ENCODE assay signal across 9 cellular contexts in genomic region chr7:151741585-151741984, GRCh38.
"Had no signal": no experiment of that assay in that cellular context is flagged by ENCODE, and none has a peak within 500 bp of the region (broad histone marks: within the 10 kb centered on the region; RNA-seq: fewer than 3 reads in every experiment).

No MANE protein-coding gene starts in this region.

- H3K4me2 ChIP-seq: KMS-11 had no signal

- ATAC-seq: HepG2, K562 had no signal

- H3K9me3 Mint-ChIP-seq: IgD-negative memory B cell had no signal

- H3K27ac ChIP-seq: HL-60, KMS-11 had no signal

- H3K4me3 Mint-ChIP-seq: IgD-negative memory B cell had no signal

- H3K27ac Mint-ChIP-seq: IgD-negative memory B cell had no signal

- FAIRE-seq: HepG2, HTR-8/SVneo, K562 had no signal

- H3K27me3 Mint-ChIP-seq: IgD-negative memory B cell had no signal

- DNase-seq: IMR-90, KBM-7, KG1 had no signal

- H3K4me3 ChIP-seq: K562 had no signal
